Comparison of ENCODE assay signal across 9 cellular contexts in the genomic region with DNA sequence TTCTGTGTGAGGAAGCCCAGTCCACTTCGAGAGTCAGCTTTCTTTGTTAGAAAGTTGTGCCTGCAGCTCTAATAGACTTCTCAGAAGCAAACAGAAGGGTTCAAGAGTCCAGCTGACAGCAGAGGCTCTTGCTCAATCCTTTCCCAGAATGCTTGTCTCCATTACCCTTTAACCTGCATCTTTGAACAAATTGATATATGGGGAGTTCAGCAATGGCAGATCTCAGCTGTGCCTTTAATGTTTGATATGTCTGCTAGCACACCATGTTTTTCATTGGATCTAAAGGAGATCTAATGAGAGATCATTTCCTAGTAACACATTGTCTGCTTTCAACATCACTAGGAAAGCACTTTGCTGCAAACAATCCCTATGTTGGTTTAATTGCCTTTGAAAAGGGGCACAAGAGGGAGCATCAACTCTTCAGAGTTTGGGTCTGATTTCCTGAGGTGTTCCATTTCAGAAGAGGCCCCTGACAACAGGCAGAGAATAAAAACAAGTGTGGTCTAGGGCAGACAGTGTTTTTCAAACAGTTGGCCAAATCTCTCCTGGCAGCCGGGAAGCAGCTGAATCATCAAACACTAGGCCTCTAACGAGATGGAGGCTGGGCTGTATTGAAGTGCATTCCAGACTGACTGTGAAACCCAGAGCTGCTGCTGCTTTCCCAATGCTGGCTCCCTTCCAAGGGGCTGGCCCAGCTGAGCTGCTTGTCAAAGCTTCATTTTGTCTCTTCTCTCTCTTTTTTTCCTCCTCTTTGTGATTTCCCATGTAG. TPM values are rescaled to one million over a fixed set of nuclear protein-coding genes. Genes with fewer than 3 reads are reported as not detected.
A peak's percentile ranks its signal among the peaks of the same experiment; 100 is the strongest.
DNase-seq lines count a peak whose midpoint lies in the region; ATAC-seq, FAIRE-seq and TF ChIP-seq lines count a peak whose summit lies in the region.
"Had no signal": no experiment of that assay in that cellular context is flagged by ENCODE, and none has a peak within 500 bp of the region (broad histone marks: within the 10 kb centered on the region; RNA-seq: fewer than 3 reads in every experiment).

No MANE protein-coding gene starts in this region.

- POLR2A ChIA-PET in A549 (lab: Yijun Ruan, JAX), result interaction anchor here (2.5 kb wide), 1 partner anchor 216 kb away, joined by 32 read pairs; a partner anchor contains a TSS
- POLR2A ChIA-PET in naive thymus-derived CD4-positive, alpha-beta T cell (lab: Charles Lee), result no interaction called here

- TF ChIP-seq RAD21 in A549 (conservative IDR thresholded peaks at IDR 0.05 in 1 of 2, IDR thresholded peaks at IDR 0.05 in 1 of 2), result peak in 1 of 2 experiments; percentile 25; a peak in 2 of 5 replicates

- CTCF ChIA-PET in A549 (lab: Yijun Ruan, JAX), result interaction anchor here (0.7 to 2.3 kb wide), 6 partner anchors 9 to 19 kb away, joined by 3 to 9 read pairs (median 4); no protein-coding TSS in a partner anchor
- CTCF ChIA-PET in naive thymus-derived CD4-positive, alpha-beta T cell (lab: Charles Lee), result no interaction called here

- H3K36me3 Mint-ChIP-seq in neural crest cell (ENCODE audit: low read depth), result peaks cover 7% of the 10 kb centered on the region
- no peaks in the 10 kb centered on the region for H3K36me3 Mint-ChIP-seq in naive thymus-derived CD4-positive, alpha-beta T cell
- no peaks in the 10 kb centered on the region for H3K36me3 Mint-ChIP-seq in stimulated activated memory B cell treated with anti-CD40 and anti-IgM and Interleukin-4, amounts not matched to agents 10 μg/mL and 1 μg/mL and 100 μg/mL, for 72 hours

- H3K27me3 Mint-ChIP-seq in neural crest cell (ENCODE audit: low read depth), result no peaks in the 10 kb centered on the region
- H3K27me3 Mint-ChIP-seq in naive thymus-derived CD4-positive, alpha-beta T cell, result no peaks in the 10 kb centered on the region
- H3K27me3 Mint-ChIP-seq in stimulated activated memory B cell treated with anti-CD40 and anti-IgM and Interleukin-4, amounts not matched to agents 10 μg/mL and 1 μg/mL and 100 μg/mL, for 72 hours, result no peaks in the 10 kb centered on the region

- peaks cover 65% of the 10 kb centered on the region for H3K4me1 ChIP-seq in A549
- H3K4me1 ChIP-seq in naive thymus-derived CD4-positive, alpha-beta T cell (ENCODE audit: control insufficient read depth in 2 of 2, insufficient read depth in 2 of 2, low read length in 2 of 2), result no peaks in the 10 kb centered on the region
- H3K4me1 ChIP-seq: BLaER1 treated with 17β-estradiol and CSF1 and Interleukin-3, amounts not matched to agents 10 nM and 100 nM had no signal

- TF ChIP-seq POLR2A in A549 (IDR thresholded peaks at IDR 0.05; ENCODE audit: low read length), result no peak

- H3K27ac ChIP-seq in A549, result peak overlapping the region; percentile 88 to 94
- H3K27ac ChIP-seq in naive thymus-derived CD4-positive, alpha-beta T cell (ENCODE audit: low read depth, low read length), result no peak overlapping the region
- H3K27ac ChIP-seq: BLaER1 treated with 17β-estradiol and CSF1 and Interleukin-3, amounts not matched to agents 10 nM and 100 nM had no signal

- peak; percentile 96 to 97 for ATAC-seq in A549
- ATAC-seq in naive thymus-derived CD4-positive, alpha-beta T cell, result no peak
- ATAC-seq in stimulated activated memory B cell treated with anti-CD40 and anti-IgM and Interleukin-4, amounts not matched to agents 10 μg/mL and 1 μg/mL and 100 μg/mL, for 72 hours, result no peak

- DNase-seq in A549 (ENCODE audit: low read depth in 1 of 2, low spot score in 1 of 2), result peak; percentile 62 to 91
- DNase-seq in LHCN-M2 (ENCODE audit: low read depth), result peak; percentile 95
- DNase-seq in SK-N-DZ (ENCODE audit: low spot score), result peak; percentile 66
- DNase-seq in fibroblast of villous mesenchyme (ENCODE audit: low read depth), result peak; percentile 95
- no peak for DNase-seq in neural crest cell (ENCODE audit: low read depth, low spot score)
- no peak for DNase-seq in naive thymus-derived CD4-positive, alpha-beta T cell
- DNase-seq in NCI-H1694 (lab: John Stamatoyannopoulos, UW), result no peak

- peaks cover 42% of the 10 kb centered on the region for H3K4me1 Mint-ChIP-seq in neural crest cell
- H3K4me1 Mint-ChIP-seq in naive thymus-derived CD4-positive, alpha-beta T cell, result no peaks in the 10 kb centered on the region
- H3K4me1 Mint-ChIP-seq in stimulated activated memory B cell treated with anti-CD40 and anti-IgM and Interleukin-4, amounts not matched to agents 10 μg/mL and 1 μg/mL and 100 μg/mL, for 72 hours, result no peaks in the 10 kb centered on the region

- TF ChIP-seq CTCF in A549 (IDR thresholded peaks at IDR 0.05) (no peak), fibroblast of villous mesenchyme (IDR thresholded peaks at IDR 0.05; ENCODE audit: insufficient read depth, low read depth, low read length) (no peak), neural crest cell (conservative IDR thresholded peaks at IDR 0.05) (no peak)

- peak; percentile 96 for FAIRE-seq in A549 (lab: Jason Lieb, UNC)

- H3K4me3 Mint-ChIP-seq in neural crest cell, result no peak overlapping the region
- H3K4me3 Mint-ChIP-seq in naive thymus-derived CD4-positive, alpha-beta T cell, result no peak overlapping the region
- no peak overlapping the region for H3K4me3 Mint-ChIP-seq in stimulated activated memory B cell treated with anti-CD40 and anti-IgM and Interleukin-4, amounts not matched to agents 10 μg/mL and 1 μg/mL and 100 μg/mL, for 72 hours

- WGBS in A549 (ENCODE audit: missing lambda C conversion rate), result 0% methylated on average over 3 of the region's 3 CpGs

- H3K9me3 ChIP-seq in A549, result no peaks in the 10 kb centered on the region
- no peaks in the 10 kb centered on the region for H3K9me3 ChIP-seq in naive thymus-derived CD4-positive, alpha-beta T cell (ENCODE audit: control insufficient read depth in 2 of 3, low read length in 3 of 3)

- no peaks in the 10 kb centered on the region for H3K27me3 ChIP-seq in naive thymus-derived CD4-positive, alpha-beta T cell (ENCODE audit: control insufficient read depth in 2 of 2, insufficient read depth in 2 of 2, low read length in 2 of 2)

- no peak for TF ChIP-seq EP300 in A549 (IDR thresholded peaks at IDR 0.05)

- H3K4me2 ChIP-seq in A549, result peak overlapping the region; percentile 77
- H3K4me2 ChIP-seq: BLaER1 treated with 17β-estradiol and CSF1 and Interleukin-3, amounts not matched to agents 10 nM and 100 nM had no signal

- peak overlapping the region; percentile 92 for H3K27ac Mint-ChIP-seq in neural crest cell (ENCODE audit: unreplicated experiment)
- no peak overlapping the region for H3K27ac Mint-ChIP-seq in naive thymus-derived CD4-positive, alpha-beta T cell
- no peak overlapping the region for H3K27ac Mint-ChIP-seq in stimulated activated memory B cell treated with anti-CD40 and anti-IgM and Interleukin-4, amounts not matched to agents 10 μg/mL and 1 μg/mL and 100 μg/mL, for 72 hours

- no peaks in the 10 kb centered on the region for H3K36me3 ChIP-seq in naive thymus-derived CD4-positive, alpha-beta T cell (ENCODE audit: control insufficient read depth in 2 of 3, insufficient read depth in 3 of 3, low read length in 3 of 3)
- H3K36me3 ChIP-seq: BLaER1 treated with 17β-estradiol and CSF1 and Interleukin-3, amounts not matched to agents 10 nM and 100 nM had no signal

- H3K4me3 ChIP-seq in A549 (no peak overlapping the region), fibroblast of villous mesenchyme (ENCODE audit: low read depth, low read length) (no peak overlapping the region)
- no peak overlapping the region for H3K4me3 ChIP-seq in naive thymus-derived CD4-positive, alpha-beta T cell (ENCODE audit: low read length)
- H3K4me3 ChIP-seq: BLaER1 treated with 17β-estradiol and CSF1 and Interleukin-3, amounts not matched to agents 10 nM and 100 nM had no signal

- intact Hi-C loops in naive thymus-derived CD4-positive, alpha-beta T cell (cut with micrococcal nuclease), result no loop called here

- H3K9me3 Mint-ChIP-seq in neural crest cell, result peaks cover 9% of the 10 kb centered on the region
- H3K9me3 Mint-ChIP-seq in naive thymus-derived CD4-positive, alpha-beta T cell, result peaks cover 0 to 4% (median 0%) of the 10 kb centered on the region in 11 donors
- H3K9me3 Mint-ChIP-seq in stimulated activated memory B cell treated with anti-CD40 and anti-IgM and Interleukin-4, amounts not matched to agents 10 μg/mL and 1 μg/mL and 100 μg/mL, for 72 hours, result no peaks in the 10 kb centered on the region

TF ChIP-seq in A549, 52 proteins besides CTCF, POLR2A, EP300 and RAD21 (continues in another document):
- TF ChIP-seq GATA3 (IDR thresholded peaks at IDR 0.05; ENCODE audit: borderline replicate concordance) (0 out of 2 replicates have a peak, but pooled peaks have one; percentile 25), FOSL2 (IDR thresholded peaks at IDR 0.05) (no peak), FOSL2 (CRISPR knock-in tag; IDR thresholded peaks at IDR 0.05) (peak; percentile 60), ZNF302 (CRISPR knock-in tag; IDR thresholded peaks at IDR 0.05) (no peak), CEBPB (IDR thresholded peaks at IDR 0.05) (peak; percentile 63 to 83; a peak in 3 of 4 replicates), MAFK (IDR thresholded peaks at IDR 0.05; ENCODE audit: partially characterized antibody) (peak; percentile 83)

RNA-seq across cellular contexts. Expression of a gene that starts 55.6 kb away (rescaled TPM):
- polyA plus RNA-seq in A549 (2011; rRNA removed) (not detected in 2 replicates), A549 (2017; fragmentation: RNase III; extraction: RNeasy Plus Mini Kit Qiagen cat#74134 plus additional on column Dnase treatment) (not detected in 3 replicates)
- not detected in 2 replicates for polyA plus RNA-seq in A549 (2012; cell fraction: cytosol; rRNA removed)
- not detected in 2 replicates for polyA plus RNA-seq in A549 (2012; cell fraction: nucleus; rRNA removed)
- not detected in 2 replicates for polyA minus RNA-seq in A549 (2011; rRNA and poly(A)+ RNA removed)
- total RNA-seq in LHCN-M2 (2014; rRNA removed) (not detected in 2 replicates), fibroblast of villous mesenchyme (not detected in 2 replicates), neural crest cell (not detected in 2 replicates)
- not detected for polyA plus RNA-seq in LHCN-M2 (2012)
- not detected in 2 replicates for polyA plus RNA-seq in SK-N-DZ (2014; cell fraction: cytosol; rRNA removed)
- not detected in 2 replicates for polyA plus RNA-seq in SK-N-DZ (2014; cell fraction: nucleus; rRNA removed)
- total RNA-seq in naive thymus-derived CD4-positive, alpha-beta T cell, result not detected
- not detected for polyA plus RNA-seq in naive thymus-derived CD4-positive, alpha-beta T cell

Comparison
In these comparisons a context has a peak if more than half of its experiments do, and no peak if none do; other contexts are left out.
1. ATAC-seq: peak in A549 (2 of 2); none in naive thymus-derived CD4-positive, alpha-beta T cell (single experiment) and stimulated activated memory B cell treated with anti-CD40 and anti-IgM and Interleukin-4, amounts not matched to agents 10 μg/mL and 1 μg/mL and 100 μg/mL, for 72 hours (single experiment).
2. DNase-seq: peak in A549 (2 of 2), LHCN-M2 (single experiment), SK-N-DZ (single experiment) and fibroblast of villous mesenchyme (single experiment); none in neural crest cell (single experiment), naive thymus-derived CD4-positive, alpha-beta T cell (0 of 9) and NCI-H1694 (single experiment).